In genomic region chr15:70096215-70096974, GRCh38 we compare ENCODE assay signal across 7 cellular contexts. TPM values are rescaled to one million over a fixed set of nuclear protein-coding genes. Genes with fewer than 3 reads are reported as not detected.
DNase-seq lines count a peak whose midpoint lies in the region; ATAC-seq and TF ChIP-seq lines count a peak whose summit lies in the region.

No MANE protein-coding gene starts in this region.

- no peaks in the 10 kb centered on the region for H4K20me1 ChIP-seq in neural cell (ENCODE audit: insufficient read depth)

- peaks cover 48% of the 10 kb centered on the region for H3K79me2 ChIP-seq in neural cell (replicated peaks; ENCODE audit: insufficient read depth, low read length)

- peak; percentile 22 for TF ChIP-seq EP300 in neural cell (conservative IDR thresholded peaks at IDR 0.05; ENCODE audit: poor library complexity, severe bottlenecking)
- TF ChIP-seq EP300 in tibial nerve (IDR thresholded peaks at IDR 0.05): peak in 1 of 2 donors; percentile 59

- peaks cover 63% of the 10 kb centered on the region for H3K4me1 Mint-ChIP-seq in activated CD8-positive, alpha-beta T cell treated with anti-CD3 and anti-CD28 coated beads, Interleukin-2, amount 10 ng/mL, durations not matched to agents 7 days and 5 days (ENCODE audit: low read depth)

- POLR2A ChIA-PET in activated CD8-positive, alpha-beta T cell treated with anti-CD3 and anti-CD28 coated beads, Interleukin-2, amount 10 ng/mL, durations not matched to agents 7 days and 5 days (lab: Charles Lee): interaction anchor here (0.6 to 2.1 kb wide), 7 partner anchors 11 to 382 kb away, joined by 3 to 8 read pairs (median 5); no protein-coding TSS in a partner anchor

- peak overlapping the region; percentile 53 for H2AFZ ChIP-seq in neural cell (ENCODE audit: low read depth, low read length)

- WGBS in tibial nerve, 2 donors: 1% methylated on average over 25 to 59 of the region's 61 CpGs

- H3K9me3 ChIP-seq in neural cell (ENCODE audit: low read length) (no peaks in the 10 kb centered on the region), tibial nerve (no peaks in the 10 kb centered on the region)

- H3K27me3 ChIP-seq in neural cell (ENCODE audit: insufficient read depth, low read depth, low read length) (peaks cover 21% of the 10 kb centered on the region), tibial nerve (no peaks in the 10 kb centered on the region)

- DNase-seq in GM12864 (ENCODE audit: low read depth) (no peak), NCI-H1105 (lab: John Stamatoyannopoulos, UW) (peak; percentile 52), epithelial cell of prostate (ENCODE audit: low read depth, low spot score) (no peak), tibial nerve (ENCODE audit: low spot score in 2 of 2) (peak; percentile 33 to 37)
- DNase-seq in activated CD8-positive, alpha-beta T cell treated with anti-CD3 and anti-CD28 coated beads, Interleukin-2, amount 10 ng/mL, durations not matched to agents 7 days and 5 days: peak; percentile 58

- CTCF ChIA-PET in activated CD8-positive, alpha-beta T cell treated with anti-CD3 and anti-CD28 coated beads, Interleukin-2, amount 10 ng/mL, durations not matched to agents 7 days and 5 days (lab: Charles Lee): interaction anchor here (0.8 to 2.5 kb wide), 13 partner anchors 11 to 633 kb away, joined by 3 to 11 read pairs (median 4); no protein-coding TSS in a partner anchor

- peaks cover 42% of the 10 kb centered on the region for H3K36me3 Mint-ChIP-seq in activated CD8-positive, alpha-beta T cell treated with anti-CD3 and anti-CD28 coated beads, Interleukin-2, amount 10 ng/mL, durations not matched to agents 7 days and 5 days (ENCODE audit: low read depth)

- peaks cover 7% of the 10 kb centered on the region for H3F3A ChIP-seq in neural cell (ENCODE audit: insufficient read depth, low read length, poor library complexity, severe bottlenecking)

- H3K4me2 ChIP-seq in neural cell (ENCODE audit: low read length): peak overlapping the region; percentile 6

- ATAC-seq in activated CD8-positive, alpha-beta T cell treated with anti-CD3 and anti-CD28 coated beads, Interleukin-2, amount 10 ng/mL, durations not matched to agents 7 days and 5 days: no peak
- no peak for ATAC-seq in GM21447 (IDR thresholded peaks at IDR 0.05; ENCODE audit: unreplicated experiment)

- no peaks in the 10 kb centered on the region for H3K9me3 Mint-ChIP-seq in activated CD8-positive, alpha-beta T cell treated with anti-CD3 and anti-CD28 coated beads, Interleukin-2, amount 10 ng/mL, durations not matched to agents 7 days and 5 days (ENCODE audit: insufficient read depth)

- peak overlapping the region; percentile 96 for H3K27ac Mint-ChIP-seq in activated CD8-positive, alpha-beta T cell treated with anti-CD3 and anti-CD28 coated beads, Interleukin-2, amount 10 ng/mL, durations not matched to agents 7 days and 5 days

- TF ChIP-seq CTCF in GM12864 (IDR thresholded peaks at IDR 0.05; ENCODE audit: low read depth, low read length, missing control alignments): no peak
- TF ChIP-seq CTCF in neural cell (IDR thresholded peaks at IDR 0.05; ENCODE audit: poor library complexity, severe bottlenecking): peak; percentile 46
- TF ChIP-seq CTCF in tibial nerve (IDR thresholded peaks at IDR 0.05): peak in 1 of 5 experiments; percentile 10

- H3K36me3 ChIP-seq in neural cell (ENCODE audit: insufficient read depth, low read length) (no peaks in the 10 kb centered on the region), tibial nerve (no peaks in the 10 kb centered on the region)

- peaks cover 3% of the 10 kb centered on the region for H3K27me3 Mint-ChIP-seq in activated CD8-positive, alpha-beta T cell treated with anti-CD3 and anti-CD28 coated beads, Interleukin-2, amount 10 ng/mL, durations not matched to agents 7 days and 5 days (ENCODE audit: low read depth)

- H3K9me2 ChIP-seq in neural cell (ENCODE audit: insufficient read depth, low read length): no peaks in the 10 kb centered on the region

- peak; percentile 53 for TF ChIP-seq RAD21 in neural cell (conservative IDR thresholded peaks at IDR 0.05)

- H3K27ac ChIP-seq in epithelial cell of prostate (peak overlapping the region; percentile 83), neural cell (ENCODE audit: low read length) (peak overlapping the region; percentile 84), tibial nerve (peak overlapping the region; percentile 94 to 98 (median 96))

- peak overlapping the region; percentile 89 for H3K9ac ChIP-seq in neural cell (ENCODE audit: low read length)

- H3K4me3 Mint-ChIP-seq in activated CD8-positive, alpha-beta T cell treated with anti-CD3 and anti-CD28 coated beads, Interleukin-2, amount 10 ng/mL, durations not matched to agents 7 days and 5 days: peak overlapping the region; percentile 97

- peaks cover 0 to 71% (median 55%) of the 10 kb centered on the region in 4 donors for H3K4me1 ChIP-seq in tibial nerve

- H3K4me3 ChIP-seq in GM12864 (ENCODE audit: low read depth, low read length): peak overlapping the region; percentile 96
- H3K4me3 ChIP-seq in neural cell (ENCODE audit: low read length): peak overlapping the region; percentile 92
- peak overlapping the region; percentile 86 to 91 (median 88) for H3K4me3 ChIP-seq in tibial nerve

- TF ChIP-seq POLR2A in tibial nerve (IDR thresholded peaks at IDR 0.05): no peak

TF ChIP-seq in neural cell, 6 proteins besides CTCF, POLR2A, EP300 and RAD21:
- TF ChIP-seq EZH2 (IDR thresholded peaks at IDR 0.05; ENCODE audit: borderline replicate concordance, insufficient read depth, low read length, poor library complexity, severe bottlenecking): no peak
- peak; percentile 53 for TF ChIP-seq MXI1 (conservative IDR thresholded peaks at IDR 0.05; ENCODE audit: poor library complexity, severe bottlenecking)
- TF ChIP-seq REST (IDR thresholded peaks at IDR 0.05; ENCODE audit: borderline replicate concordance): peak; percentile 68
- peak; percentile 59 for TF ChIP-seq SMC3 (conservative IDR thresholded peaks at IDR 0.05; ENCODE audit: poor library complexity)
- TF ChIP-seq TAF1 (IDR thresholded peaks at IDR 0.05; ENCODE audit: low read depth): peak; percentile 68
- TF ChIP-seq POLR2AphosphoS5 (IDR thresholded peaks at IDR 0.05): peak; percentile 51

RNA-seq across cellular contexts. Expression of gene TLE3, which starts 1.3 kb away (rescaled TPM):
- 10 to 100 TPM; 64.0 to 71.1 TPM for total RNA-seq in activated CD8-positive, alpha-beta T cell treated with anti-CD3 and anti-CD28 coated beads, Interleukin-2, amount 10 ng/mL, durations not matched to agents 7 days and 5 days
- polyA plus RNA-seq in neural cell: 22.8 and 27.6 TPM in 2 replicates
- 19.8 and 23.6 TPM in 2 replicates for polyA minus RNA-seq in neural cell
- 10 to 100 TPM; 62.4 to 91.6 (median 76.9) TPM for total RNA-seq in tibial nerve

Comparison
In these comparisons a context has a peak if more than half of its experiments do, and no peak if none do; other contexts are left out.
1. DNase-seq: peak in NCI-H1105 (single experiment), activated CD8-positive, alpha-beta T cell treated with anti-CD3 and anti-CD28 coated beads, Interleukin-2, amount 10 ng/mL, durations not matched to agents 7 days and 5 days (single experiment) and tibial nerve (2 of 2); none in GM12864 (single experiment) and epithelial cell of prostate (single experiment).
2. Peak in every context shown above with its lines, with median percentiles within 50 percentile points of each other: H3K4me3 ChIP-seq and H3K27ac ChIP-seq.